ENCODE assay signal across 20 cellular contexts in the genomic region with DNA sequence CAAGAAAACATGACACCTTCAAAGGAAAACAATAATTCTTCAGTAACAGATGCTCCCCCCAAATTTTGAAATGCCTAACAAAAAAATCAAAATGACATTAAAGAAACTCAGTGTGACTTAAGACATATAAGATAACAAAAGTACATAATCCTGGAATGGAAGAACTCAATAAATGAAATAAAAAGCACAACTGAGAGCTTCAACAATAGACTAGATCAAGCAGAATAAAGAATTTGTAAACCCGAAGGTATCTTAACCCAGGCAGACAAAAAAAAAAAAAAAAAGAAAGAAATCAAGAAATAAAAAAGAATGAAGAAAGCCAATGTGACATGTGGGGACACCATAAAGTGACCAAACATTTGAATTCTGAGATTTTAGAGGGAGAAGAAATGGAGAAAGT. TPM values are rescaled to one million over a fixed set of nuclear protein-coding genes. Genes with fewer than 3 reads are reported as not detected.
DNase-seq lines count a peak whose midpoint lies in the region; ATAC-seq, FAIRE-seq and TF ChIP-seq lines count a peak whose summit lies in the region.
"Had no signal": no experiment of that assay in that cellular context is flagged by ENCODE, and none has a peak within 500 bp of the region (broad histone marks: within the 10 kb centered on the region; RNA-seq: fewer than 3 reads in every experiment).

No MANE protein-coding gene starts in this region.

- no peaks in the 10 kb centered on the region for H4K20me1 ChIP-seq in GM12878 (ENCODE audit: control insufficient read depth, insufficient read depth)
- H4K20me1 ChIP-seq: BLaER1 had no signal

- peaks cover 2% of the 10 kb centered on the region for H3K9me3 ChIP-seq in GM12878 (replicated peaks; ENCODE audit: control insufficient read depth, insufficient read depth, low read length)

- no peaks in the 10 kb centered on the region for H3K27me3 ChIP-seq in GM12878 (replicated peaks in 1 of 2; ENCODE audit: control insufficient read depth in 2 of 2, insufficient read depth in 2 of 2, low read length in 1 of 2)
- H3K27me3 ChIP-seq: BLaER1 had no signal

- no peak overlapping the region for H3K4me3 ChIP-seq in GM12878
- H3K4me3 ChIP-seq: BLaER1 had no signal

- H3K36me3 ChIP-seq in GM12878 (ENCODE audit: control insufficient read depth in 2 of 2, insufficient read depth in 2 of 2, low read length in 1 of 2), result peaks cover 7 to 12% of the 10 kb centered on the region in 2 experiments; a peak in 3 of 4 replicates

- CTCF ChIA-PET in GM12878 (lab: Yijun Ruan, JAX), result interaction anchor here (0.6 to 1.4 kb wide), 2 partner anchors 27 to 140 kb away, joined by 3 read pairs; no protein-coding TSS in a partner anchor

- no peak for TF ChIP-seq POLR2A in GM12878 (IDR thresholded peaks at IDR 0.05; ENCODE audit: low read depth, low read length)

- BruUV-seq in GM12878 (replicated peaks; lab: Mats Ljungman, UMichigan), result no TSS peak

- TF ChIP-seq EP300 in GM12878 (IDR thresholded peaks at IDR 0.05; ENCODE audit: borderline replicate concordance in 1 of 2, control insufficient read depth in 1 of 2, low read depth in 2 of 2, low read length in 2 of 2), result no peak

- SMC1A ChIA-PET in GM12878 (lab: Charles Lee; ENCODE audit: uncharacterized antibody, unreplicated experiment), result no interaction called here

- no peak overlapping the region for H3K4me2 ChIP-seq in GM12878 (ENCODE audit: control insufficient read depth, insufficient read depth)
- H3K4me2 ChIP-seq: BLaER1 had no signal

- H3K9ac ChIP-seq in GM12878 (ENCODE audit: control insufficient read depth, insufficient read depth, low read length), result no peak overlapping the region
- H3K9ac ChIP-seq: BLaER1 had no signal

- FAIRE-seq in GM12878 (lab: Jason Lieb, UNC), result no peak

- no peaks in the 10 kb centered on the region for H3K4me1 ChIP-seq in GM12878 (ENCODE audit: control insufficient read depth, insufficient read depth, low read length)
- H3K4me1 ChIP-seq: BLaER1 had no signal

- RAD21 ChIA-PET in GM12878 (lab: Charles Lee; ENCODE audit: unreplicated experiment), result no interaction called here

- H3K79me2 ChIP-seq in GM12878 (ENCODE audit: control insufficient read depth, insufficient read depth, low read length), result no peaks in the 10 kb centered on the region

- no peak for TF ChIP-seq RAD21 in GM12878 (IDR thresholded peaks at IDR 0.05; ENCODE audit: insufficient read depth, low read depth, low read length)

- no peak overlapping the region for H3K27ac ChIP-seq in GM12878 (ENCODE audit: control insufficient read depth, insufficient read depth)
- H3K27ac ChIP-seq: 22Rv1, BLaER1 had no signal

- in situ Hi-C loops in Caki2 (cut with HindIII; ENCODE audit: low pct_unique_long_range_greater_than_20kb, low sequenced_read_pairs) (no loop called here), GM12878 (cut with MboI) (no loop called here)

- ATAC-seq in GM12878, result no peak
- ATAC-seq: CD8-positive, alpha-beta T cell had no signal

- intact Hi-C loops in GM12878 (cut with micrococcal nuclease; ENCODE audit: unreplicated experiment), result no loop called here

- TF ChIP-seq CTCF in GM12878 (IDR thresholded peaks at IDR 0.05 in 2 of 3, conservative IDR thresholded peaks at IDR 0.05 in 1 of 3; ENCODE audit: control insufficient read depth in 2 of 3, extremely low read depth in 1 of 3, insufficient read depth in 1 of 3, low read depth in 3 of 3, low read length in 3 of 3), result no peak

- 100% methylated on average over 1 of the region's 1 CpG for WGBS in GM12878 (ENCODE audit: insufficient coverage, insufficient replicate concordance, low lambda C conversion rate, missing lambda C conversion rate)

- POLR2A ChIA-PET in GM12878 (lab: Charles Lee), result interaction anchor here (0.7 kb wide), 1 partner anchor 312 kb away, joined by 5 read pairs; no protein-coding TSS in a partner anchor

- H2AFZ ChIP-seq in GM12878 (ENCODE audit: control insufficient read depth, low read depth, low read length), result no peak overlapping the region

- DNase-seq in DMS 273 (lab: John Stamatoyannopoulos, UW; ENCODE audit: unreplicated experiment) (peak; percentile 18), DMS 273 treated with DMSO at 0.1 percent for 48 hours (lab: John Stamatoyannopoulos, UW) (no peak), Caki2 (ENCODE audit: low read depth) (peak; percentile 11), GM12878 (ENCODE audit: low read depth, low spot score) (no peak), myocyte (ENCODE audit: low read depth) (peak; percentile 5), NCI-H446 treated with DMSO at 0.1 percent for 48 hours (lab: John Stamatoyannopoulos, UW) (no peak)
- no peak for DNase-seq in stimulated activated CD8-positive, alpha-beta memory T cell treated with anti-CD3 and anti-CD28 coated beads, Interleukin-4, amount 100 ng/mL, for 48 hours
- DNase-seq in activated CD8-positive, alpha-beta memory T cell treated with anti-CD3 and anti-CD28 coated beads, Interleukin-2, amount 50 U/mL, for 4 hours, result no peak
- DNase-seq: CD8-positive, alpha-beta T cell; DMS153; DMS79; GDM1; GOT3; HFFc6 had no signal

TF ChIP-seq in GM12878, 131 proteins besides CTCF, POLR2A, EP300 and RAD21 (continues in another document):
- no peak for TF ChIP-seq TARDBP (IDR thresholded peaks at IDR 0.05; ENCODE audit: borderline replicate concordance)

RNA-seq across cellular contexts. Expression of gene LRRD1, which starts 27.7 kb away (rescaled TPM):
- total RNA-seq in Caki2 (2014; rRNA removed; shearing (Covaris generic); ENCODE audit: low replicate concordance), result not detected in 2 replicates
- total RNA-seq in GM12878 (2013; cell fraction: nucleolus; rRNA removed), result 0.27 and 0.44 TPM in 2 replicates
- total RNA-seq in GM12878 (2014; rRNA removed) (0.06 and 0.11 TPM in 2 replicates), GM12878 (2014; rRNA removed; fragmentation: Illumina TruSeq; extraction: Trizol) (0.04 TPM in 1 of 2 replicates, not detected in the other), GM12878 (2021) (not detected in 2 replicates), myocyte (0.26 and 0.29 TPM in 2 replicates)
- polyA plus RNA-seq in GM12878 (2011; ENCODE audit: low read depth), result not detected
- polyA plus RNA-seq in GM12878 (2011; rRNA removed) (0.03 TPM in 1 of 2 replicates, not detected in the other), GM12878 (2014; fragmentation: Illumina TruSeq; extraction: Trizol) (0.16 TPM in 1 of 2 replicates, not detected in the other), GM12878 (2014; fragmentation: Nextera tagmentation; extraction: Ambion mirVana) (not detected), GM12878 (2014; rRNA removed) (not detected in 2 replicates), GM12878 (2016; fragmentation: Nextera tagmentation; extraction: Ambion mirVana) (not detected)
- polyA plus RNA-seq in GM12878 (2011; cell fraction: cytosol; rRNA removed), result not detected in 2 replicates
- not detected in 2 replicates for polyA plus RNA-seq in GM12878 (2011; cell fraction: nucleus; rRNA removed)
- polyA plus RNA-seq in GM12878 (2012), result not detected in 2 replicates
- polyA minus RNA-seq in GM12878 (2011; rRNA and poly(A)+ RNA removed), result not detected in 2 replicates
- not detected in 2 replicates for polyA minus RNA-seq in GM12878 (2011; cell fraction: cytosol; rRNA and poly(A)+ RNA removed)
- not detected in 2 replicates for polyA minus RNA-seq in GM12878 (2011; cell fraction: nucleus; rRNA and poly(A)+ RNA removed)
- 0.26 TPM for polyA plus RNA-seq in myocyte (2012)
- total RNA-seq: A673; CD8-positive, alpha-beta T cell; H7; HFFc6 had no signal
- polyA plus RNA-seq: AG04450, CD14-positive monocyte had no signal

RNA-seq across cellular contexts. Expression of gene KRIT1, which starts 39.0 kb away (rescaled TPM):
- 7.2 and 21.9 TPM in 2 replicates for total RNA-seq in Caki2 (2014; rRNA removed; shearing (Covaris generic); ENCODE audit: low replicate concordance)
- total RNA-seq in GM12878 (2013; cell fraction: nucleolus; rRNA removed), result 169 and 187 TPM in 2 replicates
- 26.6 and 32.9 TPM in 2 replicates for total RNA-seq in GM12878 (2014; rRNA removed)
- 41.8 and 42.9 TPM in 2 replicates for total RNA-seq in GM12878 (2014; rRNA removed; fragmentation: Illumina TruSeq; extraction: Trizol)
- total RNA-seq in GM12878 (2021), result 23.1 and 23.5 TPM in 2 replicates
- 8.6 TPM for polyA plus RNA-seq in GM12878 (2011; ENCODE audit: low read depth)
- polyA plus RNA-seq in GM12878 (2011; rRNA removed), result 60.1 and 76.2 TPM in 2 replicates
- 28.1 and 32.5 TPM in 2 replicates for polyA plus RNA-seq in GM12878 (2011; cell fraction: cytosol; rRNA removed)
- 62.8 and 78.8 TPM in 2 replicates for polyA plus RNA-seq in GM12878 (2011; cell fraction: nucleus; rRNA removed)
- 15.6 and 22.7 TPM in 2 replicates for polyA plus RNA-seq in GM12878 (2012)
- polyA plus RNA-seq in GM12878 (2014; fragmentation: Illumina TruSeq; extraction: Trizol), result 54.8 and 62.5 TPM in 2 replicates
- polyA plus RNA-seq in GM12878 (2014; fragmentation: Nextera tagmentation; extraction: Ambion mirVana), result 10 to 100 TPM; 12.0 to 12.8 TPM
- polyA plus RNA-seq in GM12878 (2014; rRNA removed), result 27.6 and 37.6 TPM in 2 replicates
- 10 to 100 TPM; 26.4 to 27.3 TPM for polyA plus RNA-seq in GM12878 (2016; fragmentation: Nextera tagmentation; extraction: Ambion mirVana)
- 59.5 and 63.7 TPM in 2 replicates for polyA minus RNA-seq in GM12878 (2011; rRNA and poly(A)+ RNA removed)
- 9.1 and 16.4 TPM in 2 replicates for polyA minus RNA-seq in GM12878 (2011; cell fraction: cytosol; rRNA and poly(A)+ RNA removed)
- 62.6 and 90.8 TPM in 2 replicates for polyA minus RNA-seq in GM12878 (2011; cell fraction: nucleus; rRNA and poly(A)+ RNA removed)
- total RNA-seq in myocyte, result 59.2 and 60.4 TPM in 2 replicates
- polyA plus RNA-seq in myocyte (2012), result 20.2 TPM

RNA-seq across cellular contexts. Expression of gene ANKIB1, which starts 39.1 kb away (rescaled TPM):
- 21.3 and 24.4 TPM in 2 replicates for total RNA-seq in Caki2 (2014; rRNA removed; shearing (Covaris generic); ENCODE audit: low replicate concordance)
- 111 and 147 TPM in 2 replicates for total RNA-seq in GM12878 (2013; cell fraction: nucleolus; rRNA removed)
- 25.4 and 26.1 TPM in 2 replicates for total RNA-seq in GM12878 (2014; rRNA removed)
- total RNA-seq in GM12878 (2014; rRNA removed; fragmentation: Illumina TruSeq; extraction: Trizol), result 24.8 and 24.9 TPM in 2 replicates
- 33.8 and 36.0 TPM in 2 replicates for total RNA-seq in GM12878 (2021)
- polyA plus RNA-seq in GM12878 (2011; ENCODE audit: low read depth), result 14.7 TPM
- 54.0 and 79.3 TPM in 2 replicates for polyA plus RNA-seq in GM12878 (2011; rRNA removed)
- polyA plus RNA-seq in GM12878 (2011; cell fraction: cytosol; rRNA removed), result 27.9 and 28.9 TPM in 2 replicates
- polyA plus RNA-seq in GM12878 (2011; cell fraction: nucleus; rRNA removed), result 72.1 and 86.7 TPM in 2 replicates
- 18.8 and 24.1 TPM in 2 replicates for polyA plus RNA-seq in GM12878 (2012)
- polyA plus RNA-seq in GM12878 (2014; fragmentation: Illumina TruSeq; extraction: Trizol), result 24.3 and 39.5 TPM in 2 replicates
- polyA plus RNA-seq in GM12878 (2014; fragmentation: Nextera tagmentation; extraction: Ambion mirVana), result 10 to 100 TPM in 1 of 2 experiments, 1 to 10 TPM in 1; 9.7 to 14.6 TPM
- polyA plus RNA-seq in GM12878 (2014; rRNA removed), result 17.4 and 19.5 TPM in 2 replicates
- polyA plus RNA-seq in GM12878 (2016; fragmentation: Nextera tagmentation; extraction: Ambion mirVana), result 1 to 10 TPM; 9.0 to 9.6 TPM
- 63.9 and 68.5 TPM in 2 replicates for polyA minus RNA-seq in GM12878 (2011; rRNA and poly(A)+ RNA removed)
- 23.7 and 28.9 TPM in 2 replicates for polyA minus RNA-seq in GM12878 (2011; cell fraction: cytosol; rRNA and poly(A)+ RNA removed)
- polyA minus RNA-seq in GM12878 (2011; cell fraction: nucleus; rRNA and poly(A)+ RNA removed), result 37.1 and 49.5 TPM in 2 replicates
- total RNA-seq in myocyte, result 34.6 and 37.6 TPM in 2 replicates
- 21.7 TPM for polyA plus RNA-seq in myocyte (2012)

Comparison
In these comparisons a context has a peak if more than half of its experiments do, and no peak if none do; other contexts are left out.
1. DNase-seq: peak in DMS 273 (single experiment), Caki2 (single experiment) and myocyte (single experiment); none in DMS 273 treated with DMSO at 0.1 percent for 48 hours (single experiment), GM12878 (single experiment), stimulated activated CD8-positive, alpha-beta memory T cell treated with anti-CD3 and anti-CD28 coated beads, Interleukin-4, amount 100 ng/mL, for 48 hours (single experiment), activated CD8-positive, alpha-beta memory T cell treated with anti-CD3 and anti-CD28 coated beads, Interleukin-2, amount 50 U/mL, for 4 hours (single experiment) and NCI-H446 treated with DMSO at 0.1 percent for 48 hours (single experiment).